ENCODE assay signal across 19 cellular contexts in the genomic region with DNA sequence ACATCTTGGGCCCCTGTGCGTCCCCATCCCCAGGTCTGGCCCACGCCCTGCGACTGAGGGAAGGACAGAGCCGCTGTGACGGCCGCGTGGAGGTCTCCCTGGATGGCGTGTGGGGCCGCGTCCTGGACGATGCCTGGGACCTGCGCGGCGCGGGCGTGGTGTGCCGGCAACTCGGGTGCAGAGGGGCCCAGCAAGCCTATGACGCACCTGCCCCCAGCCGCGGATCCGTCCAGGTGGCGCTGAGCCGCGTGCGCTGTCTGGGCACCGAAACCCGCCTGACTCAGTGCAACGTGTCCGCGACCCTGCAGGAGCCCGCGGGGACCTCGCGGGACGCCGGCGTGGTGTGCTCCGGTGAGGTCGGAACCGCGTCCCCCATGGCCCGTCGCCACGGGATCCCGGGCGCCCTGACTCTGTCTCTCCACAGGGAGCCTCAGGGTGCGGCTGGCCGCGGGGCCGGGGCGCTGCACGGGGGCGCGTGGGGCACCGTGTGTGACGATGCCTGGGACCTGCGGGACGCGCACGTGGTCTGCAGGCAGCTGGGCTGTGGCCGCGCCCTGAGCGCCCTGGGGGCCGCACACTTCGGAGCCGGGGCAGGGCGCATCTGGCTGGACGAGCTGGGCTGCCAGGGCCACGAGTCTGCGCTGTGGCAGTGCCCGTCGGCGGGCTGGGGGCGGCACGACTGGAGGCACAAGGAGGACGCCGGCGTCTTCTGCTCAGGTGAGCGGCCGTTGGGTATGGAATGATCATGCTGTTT. TPM values are rescaled to one million over a fixed set of nuclear protein-coding genes. Genes with fewer than 3 reads are reported as not detected.
"Had no signal": no experiment of that assay in that cellular context is flagged by ENCODE, and none has a peak within 500 bp of the region (broad histone marks: within the 10 kb centered on the region; RNA-seq: fewer than 3 reads in every experiment).

No MANE protein-coding gene starts in this region.

- H3K27me3 ChIP-seq: gastroesophageal sphincter, hepatocyte, right lobe of liver, thyroid gland had no signal

- H3K27ac Mint-ChIP-seq: activated CD4-positive, alpha-beta T cell treated with anti-CD3 and anti-CD28 coated beads for 36 hours; activated CD8-positive, alpha-beta T cell treated with anti-CD3 and anti-CD28 coated beads for 36 hours; activated naive CD8-positive, alpha-beta T cell treated with anti-CD3 and anti-CD28 coated beads, Interleukin-2, amount 50 U/mL, for 24 hours; activated T-cell treated with anti-CD3 and anti-CD28 coated beads, Interleukin-2, amount 50 U/mL, for 72 hours; nephron; T-helper 1 cell treated with Interleukin-12 subunit alpha and Interleukin-12 subunit beta and Interleukin-4 antibody, amounts not matched to agents 30 μg/mL and 1 μg/mL, for 36 hours had no signal

- ATAC-seq: activated CD4-positive, alpha-beta T cell treated with anti-CD3 and anti-CD28 coated beads for 36 hours; activated CD8-positive, alpha-beta T cell treated with anti-CD3 and anti-CD28 coated beads for 36 hours; activated naive CD8-positive, alpha-beta T cell treated with anti-CD3 and anti-CD28 coated beads, Interleukin-2, amount 50 U/mL, for 24 hours; activated T-cell treated with anti-CD3 and anti-CD28 coated beads, Interleukin-2, amount 50 U/mL, for 72 hours; gastroesophageal sphincter; psoas muscle; right lobe of liver had no signal

- H3K9me3 Mint-ChIP-seq: activated CD8-positive, alpha-beta T cell treated with anti-CD3 and anti-CD28 coated beads for 36 hours; activated naive CD8-positive, alpha-beta T cell treated with anti-CD3 and anti-CD28 coated beads, Interleukin-2, amount 50 U/mL, for 24 hours; activated T-cell treated with anti-CD3 and anti-CD28 coated beads, Interleukin-2, amount 50 U/mL, for 72 hours; T-helper 1 cell treated with Interleukin-12 subunit alpha and Interleukin-12 subunit beta and Interleukin-4 antibody, amounts not matched to agents 30 μg/mL and 1 μg/mL, for 36 hours had no signal

- H3K27ac ChIP-seq: epithelial cell of prostate, gastroesophageal sphincter, hepatocyte, psoas muscle, right lobe of liver, thyroid gland had no signal

- H3K4me1 Mint-ChIP-seq: activated CD4-positive, alpha-beta T cell treated with anti-CD3 and anti-CD28 coated beads for 36 hours; activated naive CD8-positive, alpha-beta T cell treated with anti-CD3 and anti-CD28 coated beads, Interleukin-2, amount 50 U/mL, for 24 hours; nephron had no signal

- H3K27me3 Mint-ChIP-seq: activated CD4-positive, alpha-beta T cell treated with anti-CD3 and anti-CD28 coated beads for 36 hours; activated CD8-positive, alpha-beta T cell treated with anti-CD3 and anti-CD28 coated beads for 36 hours; activated naive CD8-positive, alpha-beta T cell treated with anti-CD3 and anti-CD28 coated beads, Interleukin-2, amount 50 U/mL, for 24 hours had no signal

- H3K4me3 Mint-ChIP-seq: activated CD4-positive, alpha-beta T cell treated with anti-CD3 and anti-CD28 coated beads for 36 hours; activated CD8-positive, alpha-beta T cell treated with anti-CD3 and anti-CD28 coated beads for 36 hours; activated naive CD8-positive, alpha-beta T cell treated with anti-CD3 and anti-CD28 coated beads, Interleukin-2, amount 50 U/mL, for 24 hours; activated T-cell treated with anti-CD3 and anti-CD28 coated beads, Interleukin-2, amount 50 U/mL, for 72 hours; nephron; T-helper 1 cell treated with Interleukin-12 subunit alpha and Interleukin-12 subunit beta and Interleukin-4 antibody, amounts not matched to agents 30 μg/mL and 1 μg/mL, for 36 hours had no signal

- H3K4me3 ChIP-seq: gastroesophageal sphincter, hepatocyte, psoas muscle, right lobe of liver, thyroid gland had no signal

- H3K9me3 ChIP-seq: gastroesophageal sphincter, psoas muscle, right lobe of liver, thyroid gland had no signal

- H3K4me1 ChIP-seq: gastroesophageal sphincter, psoas muscle, right lobe of liver, thyroid gland had no signal

- H3K36me3 ChIP-seq: right lobe of liver, thyroid gland had no signal

- DNase-seq: activated CD4-positive, alpha-beta T cell treated with anti-CD3 and anti-CD28 coated beads for 36 hours; activated CD8-positive, alpha-beta memory T cell treated with anti-CD3 and anti-CD28 coated beads, Interleukin-2, amount 50 U/mL, for 48 hours; activated CD8-positive, alpha-beta T cell treated with anti-CD3 and anti-CD28 coated beads for 36 hours; activated naive CD4-positive, alpha-beta T cell; activated naive CD8-positive, alpha-beta T cell treated with anti-CD3 and anti-CD28 coated beads, Interleukin-2, amount 50 U/mL, for 24 hours; activated T-cell treated with anti-CD3 and anti-CD28 coated beads, Interleukin-2, amount 50 U/mL, for 72 hours; cerebellar nuclear complex; occipital lobe; SIG-M5; thyroid gland had no signal

RNA-seq across cellular contexts. Expression of gene SCART1, which starts 5.9 kb away (rescaled TPM):
- total RNA-seq: kidney epithelial cell had no signal

RNA-seq across cellular contexts. Expression of gene SPRN, which starts 35.2 kb away (rescaled TPM):
- total RNA-seq: activated CD4-positive, alpha-beta T cell treated with anti-CD3 and anti-CD28 coated beads for 36 hours; activated CD8-positive, alpha-beta T cell treated with anti-CD3 and anti-CD28 coated beads for 36 hours; activated T-cell treated with anti-CD3 and anti-CD28 coated beads, Interleukin-2, amount 50 U/mL, for 72 hours; aorta; psoas muscle had no signal
